In the genomic region with DNA sequence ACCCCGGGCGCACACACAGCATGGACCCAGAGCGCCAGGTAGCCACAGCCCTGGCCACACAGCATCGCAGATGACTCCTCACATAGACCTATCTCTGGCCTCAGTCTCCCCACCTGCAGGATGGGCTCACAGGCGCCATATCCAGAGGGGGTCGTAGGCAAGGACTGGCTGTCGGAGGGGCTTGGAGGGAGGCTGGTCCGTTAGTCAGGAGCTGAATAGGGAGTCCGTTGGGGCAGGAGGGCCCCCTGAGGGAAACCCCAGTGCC, we compare ENCODE assay signal across 9 cellular contexts. TPM values are rescaled to one million over a fixed set of nuclear protein-coding genes. Genes with fewer than 3 reads are reported as not detected.
DNase-seq lines count a peak whose midpoint lies in the region; ATAC-seq, FAIRE-seq and TF ChIP-seq lines count a peak whose summit lies in the region.
"Had no signal": no experiment of that assay in that cellular context is flagged by ENCODE, and none has a peak within 500 bp of the region (broad histone marks: within the 10 kb centered on the region; RNA-seq: fewer than 3 reads in every experiment).

No MANE protein-coding gene starts in this region.

- SMC1A ChIA-PET in GM12878 (lab: Charles Lee; ENCODE audit: uncharacterized antibody, unreplicated experiment): interaction anchor here (1.5 to 4.2 kb wide), 2 partner anchors 9 to 12 kb away, joined by 5 to 21 read pairs; no protein-coding TSS in a partner anchor

- H3K36me3 ChIP-seq in BE2C (peaks cover 9% of the 10 kb centered on the region), GM12878 (ENCODE audit: control insufficient read depth in 2 of 2, insufficient read depth in 2 of 2, low read length in 1 of 2) (peaks cover 2 to 3% of the 10 kb centered on the region in 2 experiments; a peak in 2 of 4 replicates), muscle layer of duodenum (ENCODE audit: control insufficient read depth in 1 of 2, insufficient read depth in 2 of 2, low read length in 2 of 2) (no peaks in the 10 kb centered on the region)

- CTCF ChIA-PET in GM12878 (lab: Yijun Ruan, JAX): interaction anchor here (0.9 to 4.0 kb wide), 7 partner anchors 11 to 276 kb away, joined by 3 to 17 read pairs (median 10); a partner anchor contains a TSS

- no peak for DNase-seq in BE2C
- DNase-seq in GM12878 (ENCODE audit: low read depth, low spot score): no peak
- no peak for DNase-seq in DMS79 (lab: John Stamatoyannopoulos, UW)
- DNase-seq in posterior vena cava (ENCODE audit: low spot score): no peak
- no peak for DNase-seq in NCI-H510A (lab: John Stamatoyannopoulos, UW)
- DNase-seq: NCI-H1092 had no signal

- ATAC-seq in GM12878: no peak
- ATAC-seq: activated CD4-positive, alpha-beta T cell treated with anti-CD3 and anti-CD28 coated beads for 36 hours had no signal

- no peak for TF ChIP-seq EP300 in GM12878 (IDR thresholded peaks at IDR 0.05; ENCODE audit: borderline replicate concordance in 1 of 2, control insufficient read depth in 1 of 2, low read depth in 2 of 2, low read length in 2 of 2)

- intact Hi-C loops in GM12878 (cut with micrococcal nuclease; ENCODE audit: unreplicated experiment) (no loop called here), posterior vena cava (cut with DNase I) (no loop called here)

- no peaks in the 10 kb centered on the region for H3K27me3 ChIP-seq in BE2C
- H3K27me3 ChIP-seq in GM12878 (replicated peaks in 1 of 2; ENCODE audit: control insufficient read depth in 2 of 2, insufficient read depth in 2 of 2, low read length in 1 of 2): no peaks in the 10 kb centered on the region
- H3K27me3 ChIP-seq in muscle layer of duodenum (ENCODE audit: low read depth, low read length): no peaks in the 10 kb centered on the region

- H4K20me1 ChIP-seq in GM12878 (ENCODE audit: control insufficient read depth, insufficient read depth): peaks cover 4% of the 10 kb centered on the region; the same call in 1 of the 2 replicates

- RAD21 ChIA-PET in GM12878 (lab: Charles Lee; ENCODE audit: unreplicated experiment): interaction anchor here (0.8 to 3.8 kb wide), 4 partner anchors 9 to 220 kb away, joined by 4 to 13 read pairs (median 6); a partner anchor contains a TSS

- peak overlapping the region; percentile 78 for H3K27ac ChIP-seq in GM12878 (ENCODE audit: control insufficient read depth, insufficient read depth)
- peak overlapping the region; percentile 88 for H3K27ac ChIP-seq in muscle layer of duodenum (ENCODE audit: low read length)

- peaks cover 64% of the 10 kb centered on the region for H3K4me1 ChIP-seq in BE2C
- H3K4me1 ChIP-seq in GM12878 (ENCODE audit: control insufficient read depth, insufficient read depth, low read length): peaks cover 64% of the 10 kb centered on the region
- H3K4me1 ChIP-seq in muscle layer of duodenum (ENCODE audit: control insufficient read depth in 1 of 2, insufficient read depth in 2 of 2, low read length in 2 of 2): peaks cover 33 to 73% of the 10 kb centered on the region in 2 donors

- no peak overlapping the region for H2AFZ ChIP-seq in GM12878 (ENCODE audit: control insufficient read depth, low read depth, low read length)

- 54% methylated on average over 9 of the region's 9 CpGs for WGBS in GM12878 (ENCODE audit: insufficient coverage, insufficient replicate concordance, low lambda C conversion rate, missing lambda C conversion rate)

- TF ChIP-seq RAD21 in GM12878 (IDR thresholded peaks at IDR 0.05; ENCODE audit: insufficient read depth, low read depth, low read length): no peak

- POLR2A ChIA-PET in GM12878 (lab: Charles Lee): interaction anchor here (0.6 to 3.8 kb wide), 9 partner anchors 9 to 315 kb away, joined by 3 to 22 read pairs (median 4); a partner anchor contains a TSS

- peaks cover 70% of the 10 kb centered on the region for H3K79me2 ChIP-seq in GM12878 (ENCODE audit: control insufficient read depth, insufficient read depth, low read length)

- 0 out of 2 replicates have a peak, but pooled peaks have one; percentile 10 for TF ChIP-seq POLR2A in GM12878 (IDR thresholded peaks at IDR 0.05; ENCODE audit: low read depth, low read length)

- peak overlapping the region; percentile 92 for H3K4me3 ChIP-seq in BE2C (ENCODE audit: low read depth, low read length)
- H3K4me3 ChIP-seq in GM12878: peak overlapping the region; percentile 91
- H3K4me3 ChIP-seq in muscle layer of duodenum (ENCODE audit: low read depth in 1 of 2, low read length in 2 of 2): peak overlapping the region; percentile 75 to 88

- TF ChIP-seq CTCF in BE2C (IDR thresholded peaks at IDR 0.05; ENCODE audit: low read depth, low read length) (no peak), GM12878 (IDR thresholded peaks at IDR 0.05 in 2 of 3, conservative IDR thresholded peaks at IDR 0.05 in 1 of 3; ENCODE audit: control insufficient read depth in 2 of 3, extremely low read depth in 1 of 3, insufficient read depth in 1 of 3, low read depth in 3 of 3, low read length in 3 of 3) (no peak)

- H3K9me3 ChIP-seq in BE2C (no peaks in the 10 kb centered on the region), GM12878 (replicated peaks; ENCODE audit: control insufficient read depth, insufficient read depth, low read length) (no peaks in the 10 kb centered on the region), muscle layer of duodenum (ENCODE audit: control insufficient read depth in 1 of 2, low read length in 2 of 2) (no peaks in the 10 kb centered on the region)

- H3K9ac ChIP-seq in GM12878 (ENCODE audit: control insufficient read depth, insufficient read depth, low read length): peak overlapping the region; percentile 96

- FAIRE-seq in GM12878 (lab: Jason Lieb, UNC): no peak
- FAIRE-seq: H54 had no signal

- no TSS peak for BruUV-seq in GM12878 (replicated peaks; lab: Mats Ljungman, UMichigan)

- H3K4me2 ChIP-seq in GM12878 (ENCODE audit: control insufficient read depth, insufficient read depth): peak overlapping the region; percentile 99

- in situ Hi-C loops in GM12878 (cut with MboI): no loop called here

RNA-seq across cellular contexts. Expression of a gene that starts 2.1 kb away (rescaled TPM):
- polyA plus RNA-seq in BE2C (2012; ENCODE audit: insufficient read depth, insufficient read length, low read depth): 287 TPM
- 180 and 204 TPM in 2 replicates for total RNA-seq in GM12878 (2013; cell fraction: nucleolus; rRNA removed)
- total RNA-seq in GM12878 (2014; rRNA removed) (32.6 and 42.0 TPM in 2 replicates), GM12878 (2014; rRNA removed; fragmentation: Illumina TruSeq; extraction: Trizol) (19.8 and 21.8 TPM in 2 replicates), GM12878 (2021) (133 and 134 TPM in 2 replicates), posterior vena cava (100 to 1,000 TPM; 108 to 125 TPM)
- polyA plus RNA-seq in GM12878 (2011; ENCODE audit: low read depth): 25.4 TPM
- polyA plus RNA-seq in GM12878 (2011; rRNA removed) (19.9 and 41.8 TPM in 2 replicates), GM12878 (2014; fragmentation: Illumina TruSeq; extraction: Trizol) (6.3 and 23.5 TPM in 2 replicates), GM12878 (2014; fragmentation: Nextera tagmentation; extraction: Ambion mirVana) (1 to 10 TPM in 1 of 2 experiments, under 1 TPM in 1; 0.68 to 4.5 TPM), GM12878 (2014; rRNA removed) (65.4 and 84.9 TPM in 2 replicates), GM12878 (2016; fragmentation: Nextera tagmentation; extraction: Ambion mirVana) (10 to 100 TPM; 69.3 to 80.0 TPM)
- 57.3 and 73.0 TPM in 2 replicates for polyA plus RNA-seq in GM12878 (2011; cell fraction: cytosol; rRNA removed)
- polyA plus RNA-seq in GM12878 (2011; cell fraction: nucleus; rRNA removed): 319 and 335 TPM in 2 replicates
- 53.9 and 72.5 TPM in 2 replicates for polyA plus RNA-seq in GM12878 (2012)
- polyA minus RNA-seq in GM12878 (2011; rRNA and poly(A)+ RNA removed): 52.2 and 84.0 TPM in 2 replicates
- polyA minus RNA-seq in GM12878 (2011; cell fraction: cytosol; rRNA and poly(A)+ RNA removed): 54.8 and 57.2 TPM in 2 replicates
- polyA minus RNA-seq in GM12878 (2011; cell fraction: nucleus; rRNA and poly(A)+ RNA removed): 57.8 and 74.9 TPM in 2 replicates

RNA-seq across cellular contexts. Expression of a gene that starts 21.5 kb away (rescaled TPM):
- polyA plus RNA-seq in BE2C (2012; ENCODE audit: insufficient read depth, insufficient read length, low read depth): 7.1 TPM
- total RNA-seq in GM12878 (2013; cell fraction: nucleolus; rRNA removed): 8.0 and 8.7 TPM in 2 replicates
- total RNA-seq in GM12878 (2014; rRNA removed) (8.3 and 9.1 TPM in 2 replicates), GM12878 (2014; rRNA removed; fragmentation: Illumina TruSeq; extraction: Trizol) (3.2 and 3.6 TPM in 2 replicates), GM12878 (2021) (11.2 TPM in 2 replicates), posterior vena cava (1 to 10 TPM; 2.1 to 2.5 TPM)
- 4.0 TPM for polyA plus RNA-seq in GM12878 (2011; ENCODE audit: low read depth)
- polyA plus RNA-seq in GM12878 (2011; rRNA removed) (1.6 and 2.9 TPM in 2 replicates), GM12878 (2014; fragmentation: Illumina TruSeq; extraction: Trizol) (0.73 and 3.1 TPM in 2 replicates), GM12878 (2014; fragmentation: Nextera tagmentation; extraction: Ambion mirVana) (1 to 10 TPM in 1 of 2 experiments, under 1 TPM in 1; 0.72 to 2.3 TPM), GM12878 (2014; rRNA removed) (11.3 and 13.0 TPM in 2 replicates), GM12878 (2016; fragmentation: Nextera tagmentation; extraction: Ambion mirVana) (10 to 100 TPM in 1 of 2 experiments, 1 to 10 TPM in 1; 8.9 to 10.3 TPM)
- polyA plus RNA-seq in GM12878 (2011; cell fraction: cytosol; rRNA removed): 5.7 and 6.5 TPM in 2 replicates
- polyA plus RNA-seq in GM12878 (2011; cell fraction: nucleus; rRNA removed): 19.6 and 20.1 TPM in 2 replicates
- polyA plus RNA-seq in GM12878 (2012): 15.7 and 17.4 TPM in 2 replicates
- 1.8 and 5.0 TPM in 2 replicates for polyA minus RNA-seq in GM12878 (2011; rRNA and poly(A)+ RNA removed)
- polyA minus RNA-seq in GM12878 (2011; cell fraction: cytosol; rRNA and poly(A)+ RNA removed): 2.1 TPM in 2 replicates
- polyA minus RNA-seq in GM12878 (2011; cell fraction: nucleus; rRNA and poly(A)+ RNA removed): 4.0 and 5.3 TPM in 2 replicates

RNA-seq across cellular contexts. Expression of a gene that starts 35.1 kb away (rescaled TPM):
- 38.3 TPM for polyA plus RNA-seq in BE2C (2012; ENCODE audit: insufficient read depth, insufficient read length, low read depth)
- 5.1 and 5.8 TPM in 2 replicates for total RNA-seq in GM12878 (2013; cell fraction: nucleolus; rRNA removed)
- total RNA-seq in GM12878 (2014; rRNA removed) (9.4 and 10.0 TPM in 2 replicates), GM12878 (2014; rRNA removed; fragmentation: Illumina TruSeq; extraction: Trizol) (3.8 and 4.0 TPM in 2 replicates), GM12878 (2021) (10.8 and 12.8 TPM in 2 replicates), posterior vena cava (10 to 100 TPM; 11.5 to 11.6 TPM)
- polyA plus RNA-seq in GM12878 (2011; ENCODE audit: low read depth): 2.6 TPM
- polyA plus RNA-seq in GM12878 (2011; rRNA removed) (2.5 and 6.2 TPM in 2 replicates), GM12878 (2014; fragmentation: Illumina TruSeq; extraction: Trizol) (1.4 and 3.7 TPM in 2 replicates), GM12878 (2014; fragmentation: Nextera tagmentation; extraction: Ambion mirVana) (under 1 TPM; 0.05 to 0.16 TPM), GM12878 (2014; rRNA removed) (11.6 and 14.0 TPM in 2 replicates), GM12878 (2016; fragmentation: Nextera tagmentation; extraction: Ambion mirVana) (under 1 TPM; 0.44 to 0.58 TPM)
- 5.7 and 9.1 TPM in 2 replicates for polyA plus RNA-seq in GM12878 (2011; cell fraction: cytosol; rRNA removed)
- polyA plus RNA-seq in GM12878 (2011; cell fraction: nucleus; rRNA removed): 33.9 and 40.9 TPM in 2 replicates
- 6.6 and 7.4 TPM in 2 replicates for polyA plus RNA-seq in GM12878 (2012)
- 3.4 and 6.0 TPM in 2 replicates for polyA minus RNA-seq in GM12878 (2011; rRNA and poly(A)+ RNA removed)
- polyA minus RNA-seq in GM12878 (2011; cell fraction: cytosol; rRNA and poly(A)+ RNA removed): 2.1 and 3.0 TPM in 2 replicates
- polyA minus RNA-seq in GM12878 (2011; cell fraction: nucleus; rRNA and poly(A)+ RNA removed): 2.9 and 3.2 TPM in 2 replicates

RNA-seq across cellular contexts. Expression of a gene that starts 37.8 kb away (rescaled TPM):
- 39.8 TPM for polyA plus RNA-seq in BE2C (2012; ENCODE audit: insufficient read depth, insufficient read length, low read depth)
- 44.6 and 52.6 TPM in 2 replicates for total RNA-seq in GM12878 (2013; cell fraction: nucleolus; rRNA removed)
- total RNA-seq in GM12878 (2014; rRNA removed): 47.0 and 52.6 TPM in 2 replicates
- 22.0 and 24.2 TPM in 2 replicates for total RNA-seq in GM12878 (2014; rRNA removed; fragmentation: Illumina TruSeq; extraction: Trizol)
- total RNA-seq in GM12878 (2021): 49.4 and 49.7 TPM in 2 replicates
- polyA plus RNA-seq in GM12878 (2011; ENCODE audit: low read depth): 11.0 TPM
- polyA plus RNA-seq in GM12878 (2011; rRNA removed): 13.4 and 22.9 TPM in 2 replicates
- polyA plus RNA-seq in GM12878 (2011; cell fraction: cytosol; rRNA removed): 23.8 and 35.3 TPM in 2 replicates
- polyA plus RNA-seq in GM12878 (2011; cell fraction: nucleus; rRNA removed): 130 and 174 TPM in 2 replicates
- 23.1 and 25.0 TPM in 2 replicates for polyA plus RNA-seq in GM12878 (2012)
- 5.1 and 17.6 TPM in 2 replicates for polyA plus RNA-seq in GM12878 (2014; fragmentation: Illumina TruSeq; extraction: Trizol)
- 1 to 10 TPM in 1 of 2 experiments, under 1 TPM in 1; 0.29 to 1.6 TPM for polyA plus RNA-seq in GM12878 (2014; fragmentation: Nextera tagmentation; extraction: Ambion mirVana)
- polyA plus RNA-seq in GM12878 (2014; rRNA removed): 47.8 and 55.8 TPM in 2 replicates
- polyA plus RNA-seq in GM12878 (2016; fragmentation: Nextera tagmentation; extraction: Ambion mirVana): 10 to 100 TPM; 26.5 to 26.8 TPM
- 22.2 and 35.9 TPM in 2 replicates for polyA minus RNA-seq in GM12878 (2011; rRNA and poly(A)+ RNA removed)
- 10.4 and 12.7 TPM in 2 replicates for polyA minus RNA-seq in GM12878 (2011; cell fraction: cytosol; rRNA and poly(A)+ RNA removed)
- 21.9 and 35.7 TPM in 2 replicates for polyA minus RNA-seq in GM12878 (2011; cell fraction: nucleus; rRNA and poly(A)+ RNA removed)
- 10 to 100 TPM; 35.3 to 36.0 TPM for total RNA-seq in posterior vena cava

RNA-seq across cellular contexts. Expression of a gene that starts 43.8 kb away (rescaled TPM):
- polyA plus RNA-seq in BE2C (2012; ENCODE audit: insufficient read depth, insufficient read length, low read depth): 189 TPM
- total RNA-seq in GM12878 (2013; cell fraction: nucleolus; rRNA removed): 54.9 and 65.7 TPM in 2 replicates
- 22.8 and 23.0 TPM in 2 replicates for total RNA-seq in GM12878 (2014; rRNA removed)
- 14.5 and 16.5 TPM in 2 replicates for total RNA-seq in GM12878 (2014; rRNA removed; fragmentation: Illumina TruSeq; extraction: Trizol)
- 34.0 and 38.9 TPM in 2 replicates for total RNA-seq in GM12878 (2021)
- 6.8 TPM for polyA plus RNA-seq in GM12878 (2011; ENCODE audit: low read depth)
- 7.5 and 16.1 TPM in 2 replicates for polyA plus RNA-seq in GM12878 (2011; rRNA removed)
- 22.6 and 27.5 TPM in 2 replicates for polyA plus RNA-seq in GM12878 (2011; cell fraction: cytosol; rRNA removed)
- 130 and 145 TPM in 2 replicates for polyA plus RNA-seq in GM12878 (2011; cell fraction: nucleus; rRNA removed)
- 15.0 and 21.3 TPM in 2 replicates for polyA plus RNA-seq in GM12878 (2012)
- 3.6 and 16.1 TPM in 2 replicates for polyA plus RNA-seq in GM12878 (2014; fragmentation: Illumina TruSeq; extraction: Trizol)
- polyA plus RNA-seq in GM12878 (2014; fragmentation: Nextera tagmentation; extraction: Ambion mirVana): 1 to 10 TPM; 1.1 to 3.8 TPM
- 32.0 and 33.2 TPM in 2 replicates for polyA plus RNA-seq in GM12878 (2014; rRNA removed)
- 10 to 100 TPM in 1 of 2 experiments, 1 to 10 TPM in 1; 9.5 to 17.1 TPM for polyA plus RNA-seq in GM12878 (2016; fragmentation: Nextera tagmentation; extraction: Ambion mirVana)
- 12.6 and 18.3 TPM in 2 replicates for polyA minus RNA-seq in GM12878 (2011; rRNA and poly(A)+ RNA removed)
- polyA minus RNA-seq in GM12878 (2011; cell fraction: cytosol; rRNA and poly(A)+ RNA removed): 7.8 and 10.4 TPM in 2 replicates
- 25.1 and 35.3 TPM in 2 replicates for polyA minus RNA-seq in GM12878 (2011; cell fraction: nucleus; rRNA and poly(A)+ RNA removed)
- 10 to 100 TPM; 10.4 to 13.2 TPM for total RNA-seq in posterior vena cava
